13 cellular contexts compared by ENCODE assay signal in genomic region chr11:2771758-2772466, GRCh38.
DNase-seq lines count a peak whose midpoint lies in the region; ATAC-seq and TF ChIP-seq lines count a peak whose summit lies in the region.
"Had no signal": no experiment of that assay in that cellular context is flagged by ENCODE, and none has a peak within 500 bp of the region (broad histone marks: within the 10 kb centered on the region; RNA-seq: fewer than 3 reads in every experiment).

No MANE protein-coding gene starts in this region.

- intact Hi-C loops in activated CD4-positive, alpha-beta T cell treated with anti-CD3 and anti-CD28 coated beads for 36 hours (cut with DNase I, micrococcal nuclease), result no loop called here
- intact Hi-C loops in adrenal gland (cut with DNase I) (no loop called here), ovary (cut with DNase I) (no loop called here)

- no peaks in the 10 kb centered on the region for H4K20me1 ChIP-seq in KMS-11 (ENCODE audit: insufficient read depth)

- TF ChIP-seq CTCF in KMS-11 (conservative IDR thresholded peaks at IDR 0.05; ENCODE audit: low read depth, low read length), result no peak
- no peak for TF ChIP-seq CTCF in adrenal gland (IDR thresholded peaks at IDR 0.05)
- TF ChIP-seq CTCF in ovary (IDR thresholded peaks at IDR 0.05), result no peak

- peaks cover 12% of the 10 kb centered on the region; the same call in 1 of the 2 replicates for H3K79me2 ChIP-seq in KMS-11 (ENCODE audit: insufficient read depth, low read depth)

- H3K4me3 Mint-ChIP-seq in activated CD4-positive, alpha-beta T cell treated with anti-CD3 and anti-CD28 coated beads for 36 hours, result no peak overlapping the region
- H3K4me3 Mint-ChIP-seq: IgD-negative memory B cell had no signal

- TF ChIP-seq EP300 in ovary (IDR thresholded peaks at IDR 0.05), result no peak

- TF ChIP-seq POLR2A in adrenal gland (IDR thresholded peaks at IDR 0.05) (no peak), ovary (IDR thresholded peaks at IDR 0.05) (no peak)

- H3K9me3 ChIP-seq in adrenal gland (replicated peaks in 1 of 3), result no peaks in the 10 kb centered on the region
- no peaks in the 10 kb centered on the region for H3K9me3 ChIP-seq in ovary

- H3K4me1 ChIP-seq in KMS-11 (ENCODE audit: low read depth, poor library complexity, severe bottlenecking) (peaks cover 59% of the 10 kb centered on the region), adrenal gland (replicated peaks in 1 of 2) (peaks cover 2 to 6% of the 10 kb centered on the region in 2 donors), ovary (ENCODE audit: insufficient read depth) (no peaks in the 10 kb centered on the region)

- peaks cover 3% of the 10 kb centered on the region for H3K36me3 Mint-ChIP-seq in activated CD4-positive, alpha-beta T cell treated with anti-CD3 and anti-CD28 coated beads for 36 hours (ENCODE audit: low read depth)

- H3K27me3 Mint-ChIP-seq in activated CD4-positive, alpha-beta T cell treated with anti-CD3 and anti-CD28 coated beads for 36 hours, result no peaks in the 10 kb centered on the region

- CTCF ChIA-PET in activated CD4-positive, alpha-beta T cell treated with anti-CD3 and anti-CD28 coated beads for 36 hours (lab: Charles Lee), result interaction anchor here (0.5 kb wide), 1 partner anchor 8 kb away, joined by 3 read pairs; no protein-coding TSS in a partner anchor

- WGBS in adrenal gland, 4 donors, result 77 to 96% (median 92%) methylated on average over 9 to 12 of the region's 12 CpGs
- WGBS in ovary, 3 donors, result 79 to 85% (median 81%) methylated on average over 12 of the region's 12 CpGs

- H2AFZ ChIP-seq in KMS-11 (ENCODE audit: low read depth), result no peak overlapping the region

- H3K27ac ChIP-seq in KMS-11, result peak overlapping the region; percentile 58; the same call in 1 of the 2 replicates
- peak overlapping the region in 1 of 5 donors; percentile 12 for H3K27ac ChIP-seq in adrenal gland
- no peak overlapping the region for H3K27ac ChIP-seq in ovary

- peaks cover 15% of the 10 kb centered on the region for H3K4me1 Mint-ChIP-seq in activated CD4-positive, alpha-beta T cell treated with anti-CD3 and anti-CD28 coated beads for 36 hours

- POLR2A ChIA-PET in activated CD4-positive, alpha-beta T cell treated with anti-CD3 and anti-CD28 coated beads for 36 hours (lab: Charles Lee), result no interaction called here

- DNase-seq in activated CD4-positive, alpha-beta T cell treated with anti-CD3 and anti-CD28 coated beads for 36 hours, result peak; percentile 1
- DNase-seq in activated CD4-positive, alpha-beta T cell treated with anti-CD3 and anti-CD28 coated beads for 4 hours, result no peak
- peak in 6 of 7 donors; percentile 8 to 54 (median 18) for DNase-seq in adrenal gland
- peak in 3 of 5 donors; percentile 11 to 33 (median 21) for DNase-seq in ovary
- DNase-seq in AG20443 (ENCODE audit: low spot score), result no peak
- no peak for DNase-seq in HCEC 1CT
- DNase-seq in NCI-H226, result no peak
- DNase-seq: activated CD4-positive, CD25-positive, alpha-beta regulatory T cell; hippocampal formation; NCI-H2107; stimulated activated naive CD4-positive, alpha-beta T cell treated with Interleukin-2 at 50 U/mL for 16 hours had no signal

- H3K4me3 ChIP-seq in KMS-11 (IDR thresholded peaks at IDR 0.05; ENCODE audit: insufficient read depth, low read depth, low read length) (no peak overlapping the region), adrenal gland (no peak overlapping the region), ovary (no peak overlapping the region)

- H3K27ac Mint-ChIP-seq in activated CD4-positive, alpha-beta T cell treated with anti-CD3 and anti-CD28 coated beads for 36 hours, result no peak overlapping the region
- H3K27ac Mint-ChIP-seq: IgD-negative memory B cell had no signal

- no peaks in the 10 kb centered on the region for H3K9me3 Mint-ChIP-seq in activated CD4-positive, alpha-beta T cell treated with anti-CD3 and anti-CD28 coated beads for 36 hours (ENCODE audit: low read depth)
- H3K9me3 Mint-ChIP-seq: IgD-negative memory B cell had no signal

- no peaks in the 10 kb centered on the region for H3K36me3 ChIP-seq in KMS-11 (ENCODE audit: insufficient read depth)
- peaks cover 0 to 4% of the 10 kb centered on the region in 2 donors for H3K36me3 ChIP-seq in adrenal gland (replicated peaks in 1 of 2)
- H3K36me3 ChIP-seq in ovary, result no peaks in the 10 kb centered on the region

- no peaks in the 10 kb centered on the region for H3K27me3 ChIP-seq in KMS-11 (ENCODE audit: insufficient read depth, low read depth)
- no peaks in the 10 kb centered on the region for H3K27me3 ChIP-seq in adrenal gland
- H3K27me3 ChIP-seq in ovary, result no peaks in the 10 kb centered on the region

- H3K9ac ChIP-seq in KMS-11, result no peak overlapping the region; the same call in 1 of the 2 replicates

- peak overlapping the region; percentile 99 for H3K4me2 ChIP-seq in KMS-11

- ATAC-seq in activated CD4-positive, alpha-beta T cell treated with anti-CD3 and anti-CD28 coated beads for 36 hours, result no peak

Comparison
In these comparisons a context has a peak if more than half of its experiments do, and no peak if none do; other contexts are left out.
1. DNase-seq: peak in activated CD4-positive, alpha-beta T cell treated with anti-CD3 and anti-CD28 coated beads for 36 hours (single experiment), adrenal gland (6 of 7) and ovary (3 of 5); none in activated CD4-positive, alpha-beta T cell treated with anti-CD3 and anti-CD28 coated beads for 4 hours (0 of 2), AG20443 (single experiment), HCEC 1CT (single experiment) and NCI-H226 (single experiment).